Comparison of ENCODE assay signal across 7 cellular contexts in the genomic region with DNA sequence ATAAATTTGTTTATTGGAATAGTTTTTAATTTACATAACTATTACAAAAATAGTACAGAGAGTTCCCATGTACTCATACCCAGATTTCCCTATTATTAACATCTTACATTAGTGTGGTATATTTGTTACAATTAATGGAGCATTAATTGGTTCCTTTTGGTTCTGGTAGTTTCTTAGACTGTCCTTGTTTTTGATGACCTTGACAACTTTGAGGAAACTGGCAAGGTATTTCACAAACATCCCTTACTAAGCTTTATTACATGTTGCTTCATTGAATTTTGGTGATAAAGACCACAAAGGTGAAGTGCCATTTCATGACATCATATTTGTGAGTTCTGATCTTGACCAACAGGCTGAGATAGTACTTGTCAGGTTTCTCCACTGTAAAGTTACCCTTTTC.
"Had no signal": no experiment of that assay in that cellular context is flagged by ENCODE, and none has a peak within 500 bp of the region (broad histone marks: within the 10 kb centered on the region; RNA-seq: fewer than 3 reads in every experiment).

No MANE protein-coding gene starts in this region.

- ATAC-seq: K562 had no signal

- H3K27ac ChIP-seq: HL-60, KMS-11 had no signal

- FAIRE-seq: HTR-8/SVneo, K562 had no signal

- DNase-seq: IMR-90, KBM-7, KG1 had no signal

- H3K4me2 ChIP-seq: KMS-11 had no signal

- H3K4me3 ChIP-seq: K562 had no signal

- H3K9ac ChIP-seq: KMS-11 had no signal
